29 cellular contexts compared by ENCODE assay signal in genomic region chr15:60162251-60162650, GRCh38.
"Had no signal": no experiment of that assay in that cellular context is flagged by ENCODE, and none has a peak within 500 bp of the region (broad histone marks: within the 10 kb centered on the region; RNA-seq: fewer than 3 reads in every experiment).

No MANE protein-coding gene starts in this region.

- H3K27ac ChIP-seq: left lung, lower lobe of right lung, pancreas, prostate gland, skin epidermis, suprapubic skin, thoracic aorta, tibial artery, uterus had no signal

- H3K36me3 ChIP-seq: left lung, lower lobe of right lung, pancreas, prostate gland, suprapubic skin, thoracic aorta, tibial artery, uterus had no signal

- H3K4me1 Mint-ChIP-seq: naive thymus-derived CD8-positive, alpha-beta T cell; nephron; stimulated activated effector memory CD8-positive, alpha-beta T cell treated with anti-CD3 and anti-CD28 coated beads, Interleukin-12 subunit alpha, Interleukin-12 subunit beta, amount 100 ng/mL, for 72 hours had no signal

- H3K36me3 Mint-ChIP-seq: naive thymus-derived CD8-positive, alpha-beta T cell; stimulated activated effector memory CD8-positive, alpha-beta T cell treated with anti-CD3 and anti-CD28 coated beads, Interleukin-12 subunit alpha, Interleukin-12 subunit beta, amount 100 ng/mL, for 72 hours; type B pancreatic cell had no signal

- DNase-seq: hippocampal formation; kidney glomerular epithelial cell; left cardiac atrium; left lung; lower lobe of right lung; mammary epithelial cell; mesenchymal stem cell; naive thymus-derived CD8-positive, alpha-beta T cell; nucleus accumbens; pancreas; posterior cingulate gyrus; retina; right cardiac atrium; stimulated activated CD4-positive, alpha-beta T cell treated with anti-CD3 and anti-CD28 coated beads, Interleukin-12 subunit alpha, Interleukin-12 subunit beta, amount 100 ng/mL, for 4 hours; stimulated activated CD4-positive, alpha-beta T cell treated with anti-CD3 and anti-CD28 coated beads, Interleukin-15, amount 100 ng/mL, for 24 hours; stimulated activated CD4-positive, alpha-beta T cell treated with anti-CD3 and anti-CD28 coated beads, Interleukin-4, amount 100 ng/mL, for 24 hours; stimulated activated naive CD4-positive, alpha-beta T cell; tibial artery; uterus had no signal

- H3K9me3 ChIP-seq: left lung, lower lobe of right lung, pancreas, prostate gland, suprapubic skin, thoracic aorta, tibial artery, uterus had no signal

- H3K27ac Mint-ChIP-seq: naive thymus-derived CD8-positive, alpha-beta T cell; nephron; stimulated activated effector memory CD8-positive, alpha-beta T cell treated with anti-CD3 and anti-CD28 coated beads, Interleukin-12 subunit alpha, Interleukin-12 subunit beta, amount 100 ng/mL, for 72 hours; stimulated activated naive CD8-positive, alpha-beta T cell treated with anti-CD3 and anti-CD28 coated beads, Interleukin-15, Interleukin-2, amounts not matched to agents 100 ng/mL and 50 ng/mL, for 24 hours; type B pancreatic cell had no signal

- FAIRE-seq: keratinocyte, pancreas had no signal

- H3K4me1 ChIP-seq: left lung, lower lobe of right lung, pancreas, prostate gland, suprapubic skin, tibial artery, uterus had no signal

- ATAC-seq: left cardiac atrium; left lung; lower lobe of right lung; naive thymus-derived CD8-positive, alpha-beta T cell; pancreas; right cardiac atrium; sciatic nerve; stimulated activated effector memory CD8-positive, alpha-beta T cell treated with anti-CD3 and anti-CD28 coated beads, Interleukin-12 subunit alpha, Interleukin-12 subunit beta, amount 100 ng/mL, for 72 hours had no signal

- H3K4me3 ChIP-seq: left lung, lower lobe of right lung, pancreas, prostate gland, skin epidermis, suprapubic skin, thoracic aorta, tibial artery, uterus had no signal

- H3K4me3 Mint-ChIP-seq: naive thymus-derived CD8-positive, alpha-beta T cell; nephron; stimulated activated effector memory CD8-positive, alpha-beta T cell treated with anti-CD3 and anti-CD28 coated beads, Interleukin-12 subunit alpha, Interleukin-12 subunit beta, amount 100 ng/mL, for 72 hours; stimulated activated naive CD8-positive, alpha-beta T cell treated with anti-CD3 and anti-CD28 coated beads, Interleukin-15, Interleukin-2, amounts not matched to agents 100 ng/mL and 50 ng/mL, for 24 hours; type B pancreatic cell had no signal

- H3K9me3 Mint-ChIP-seq: naive thymus-derived CD8-positive, alpha-beta T cell; nephron; stimulated activated naive CD8-positive, alpha-beta T cell treated with anti-CD3 and anti-CD28 coated beads, Interleukin-15, Interleukin-2, amounts not matched to agents 100 ng/mL and 50 ng/mL, for 24 hours; type B pancreatic cell had no signal
